1 cellular context compared by ENCODE assay signal in the genomic region with DNA sequence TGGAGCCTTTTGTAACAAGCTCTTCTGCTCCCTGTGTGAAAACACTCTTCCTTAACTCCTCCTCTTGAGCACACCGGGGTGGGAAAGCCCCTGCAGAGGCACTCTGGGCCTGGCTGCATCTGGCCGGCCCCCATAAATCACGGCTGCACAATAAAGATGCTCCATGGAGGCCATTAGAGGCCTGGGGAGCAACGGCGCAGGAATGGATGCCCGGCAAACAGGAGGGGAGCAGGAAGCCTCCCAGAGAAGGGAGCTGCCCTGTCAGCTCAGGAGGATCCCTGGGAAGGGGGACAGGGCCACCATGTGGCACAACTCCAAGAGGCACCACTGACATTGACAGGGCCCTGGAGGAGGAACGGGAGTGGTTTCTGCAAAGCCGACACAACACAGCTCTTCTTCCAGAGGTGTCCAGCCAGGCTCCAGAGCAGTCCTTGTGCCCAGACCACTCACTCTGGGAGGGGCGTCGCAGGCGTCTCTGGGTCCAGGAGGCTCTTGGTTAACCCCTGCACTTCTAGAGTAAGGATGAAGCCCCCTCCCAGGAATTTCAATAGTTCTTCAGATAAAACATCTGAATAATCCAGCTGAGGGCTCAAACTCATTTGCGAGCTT.
TF ChIP-seq lines count a peak whose summit lies in the region.

No MANE protein-coding gene starts in this region.

TF ChIP-seq in neural cell, 6 proteins besides CTCF, POLR2A, EP300 and RAD21:
- no peak for TF ChIP-seq EZH2 (IDR thresholded peaks at IDR 0.05; ENCODE audit: borderline replicate concordance, insufficient read depth, low read length, poor library complexity, severe bottlenecking)
- TF ChIP-seq TAF1 (IDR thresholded peaks at IDR 0.05; ENCODE audit: low read depth) = peak; percentile 64
- peak; percentile 19 for TF ChIP-seq MXI1 (conservative IDR thresholded peaks at IDR 0.05; ENCODE audit: poor library complexity, severe bottlenecking)
- peak; percentile 91 for TF ChIP-seq SMC3 (conservative IDR thresholded peaks at IDR 0.05; ENCODE audit: poor library complexity)
